31 cellular contexts compared by ENCODE assay signal in genomic region chr2:229163893-229164292, GRCh38.
"Had no signal": no experiment of that assay in that cellular context is flagged by ENCODE, and none has a peak within 500 bp of the region (broad histone marks: within the 10 kb centered on the region; RNA-seq: fewer than 3 reads in every experiment).

No MANE protein-coding gene starts in this region.

- H3K9me3 ChIP-seq: ascending aorta, esophagus muscularis mucosa, gastrocnemius medialis had no signal

- H3K27me3 Mint-ChIP-seq: activated B cell treated with CpG ODN at 0.5 μM for 24 hours; activated CD4-positive, alpha-beta memory T cell treated with anti-CD3 and anti-CD28 coated beads, Interleukin-2, amount 10 ng/mL, durations not matched to agents 7 days and 5 days; activated naive CD4-positive, alpha-beta T cell treated with anti-CD3 and anti-CD28 coated beads, Interleukin-2, amount 10 ng/mL, durations not matched to agents 7 days and 5 days; activated naive CD8-positive, alpha-beta T cell treated with anti-CD3 and anti-CD28 coated beads, Interleukin-2, amount 10 ng/mL, durations not matched to agents 7 days and 5 days; activated T-cell treated with anti-CD3 and anti-CD28 coated beads, Interleukin-2, amount 50 U/mL, for 24 hours; effector memory CD8-positive, alpha-beta T cell; T-helper 17 cell had no signal

- H3K36me3 Mint-ChIP-seq: activated naive CD4-positive, alpha-beta T cell treated with anti-CD3 and anti-CD28 coated beads, Interleukin-2, amount 10 ng/mL, durations not matched to agents 7 days and 5 days; activated naive CD4-positive, alpha-beta T cell treated with anti-CD3 and anti-CD28 coated beads, Interleukin-2, amount 50 U/mL, for 72 hours; activated naive CD8-positive, alpha-beta T cell treated with anti-CD3 and anti-CD28 coated beads, Interleukin-2, amount 10 ng/mL, durations not matched to agents 7 days and 5 days had no signal

- H3K4me3 ChIP-seq: ascending aorta, esophagus muscularis mucosa, gastrocnemius medialis had no signal

- H3K4me1 ChIP-seq: esophagus muscularis mucosa, foreskin keratinocyte had no signal

- H3K27ac ChIP-seq: brain microvascular endothelial cell, esophagus muscularis mucosa, foreskin keratinocyte, WERI-Rb-1 had no signal

- DNase-seq: activated B cell treated with CpG ODN at 0.5 μM for 24 hours; activated CD4-positive, alpha-beta memory T cell treated with anti-CD3 and anti-CD28 coated beads, Interleukin-2, amount 10 ng/mL, durations not matched to agents 7 days and 5 days; activated CD4-positive, alpha-beta T cell treated with anti-CD3 and anti-CD28 coated beads for 48 hours; activated CD8-positive, alpha-beta memory T cell treated with anti-CD3 and anti-CD28 coated beads, Interleukin-2, amount 50 U/mL, for 48 hours; activated gamma-delta T cell; activated naive CD4-positive, alpha-beta T cell; activated naive CD4-positive, alpha-beta T cell treated with anti-CD3 and anti-CD28 coated beads, Interleukin-2, amount 10 ng/mL, durations not matched to agents 7 days and 5 days; activated naive CD8-positive, alpha-beta T cell treated with anti-CD3 and anti-CD28 coated beads, Interleukin-2, amount 10 ng/mL, durations not matched to agents 7 days and 5 days; activated T-cell treated with anti-CD3 and anti-CD28 coated beads for 4 hours; activated T-cell treated with anti-CD3 and anti-CD28 coated beads, Interleukin-2, amount 50 U/mL, for 24 hours; activated T-cell treated with anti-CD3 and anti-CD28 coated beads, Interleukin-2, amount 50 U/mL, for 72 hours; brain microvascular endothelial cell; caudate nucleus; cortex of kidney; dermis blood vessel endothelial cell; effector CD4-positive, alpha-beta T cell; effector memory CD8-positive, alpha-beta T cell; erythroblast; foreskin keratinocyte; gastrocnemius medialis; glutamatergic neuron; T-helper 1 cell; T-helper 17 cell; T1000; WERI-Rb-1 had no signal

- FAIRE-seq: colon had no signal

- H3K27me3 ChIP-seq: ascending aorta, brain microvascular endothelial cell, esophagus muscularis mucosa, foreskin keratinocyte, gastrocnemius medialis had no signal

- ATAC-seq: activated CD4-positive, CD25-positive, alpha-beta regulatory T cell treated with anti-CD3 and anti-CD28 coated beads, Interleukin-2, amount 50 U/mL, for 24 hours; activated naive CD4-positive, alpha-beta T cell treated with anti-CD3 and anti-CD28 coated beads, Interleukin-2, amount 50 U/mL, for 72 hours; activated T-cell treated with anti-CD3 and anti-CD28 coated beads, Interleukin-2, amount 50 U/mL, for 72 hours; effector memory CD8-positive, alpha-beta T cell; gastrocnemius medialis; T-helper 17 cell had no signal

- H3K9me3 Mint-ChIP-seq: activated CD4-positive, alpha-beta memory T cell treated with anti-CD3 and anti-CD28 coated beads, Interleukin-2, amount 10 ng/mL, durations not matched to agents 7 days and 5 days; activated naive CD4-positive, alpha-beta T cell treated with anti-CD3 and anti-CD28 coated beads, Interleukin-2, amount 10 ng/mL, durations not matched to agents 7 days and 5 days; activated naive CD8-positive, alpha-beta T cell treated with anti-CD3 and anti-CD28 coated beads, Interleukin-2, amount 10 ng/mL, durations not matched to agents 7 days and 5 days; activated T-cell treated with anti-CD3 and anti-CD28 coated beads, Interleukin-2, amount 50 U/mL, for 72 hours; T-helper 2 cell treated with Interferon-gamma antibody and Interleukin-4, amounts not matched to agents 5 μg/mL and 100 μg/mL, for 36 hours had no signal

- H3K4me1 Mint-ChIP-seq: activated B cell treated with CpG ODN at 0.5 μM for 24 hours; activated CD4-positive, alpha-beta memory T cell treated with anti-CD3 and anti-CD28 coated beads, Interleukin-2, amount 10 ng/mL, durations not matched to agents 7 days and 5 days; activated naive CD4-positive, alpha-beta T cell treated with anti-CD3 and anti-CD28 coated beads, Interleukin-2, amount 10 ng/mL, durations not matched to agents 7 days and 5 days; activated naive CD8-positive, alpha-beta T cell treated with anti-CD3 and anti-CD28 coated beads, Interleukin-2, amount 10 ng/mL, durations not matched to agents 7 days and 5 days; T-helper 17 cell had no signal

- H3K36me3 ChIP-seq: ascending aorta, brain microvascular endothelial cell, esophagus muscularis mucosa, gastrocnemius medialis, WERI-Rb-1 had no signal

- H3K27ac Mint-ChIP-seq: activated B cell treated with CpG ODN at 0.5 μM for 24 hours; activated CD4-positive, alpha-beta memory T cell treated with anti-CD3 and anti-CD28 coated beads, Interleukin-2, amount 10 ng/mL, durations not matched to agents 7 days and 5 days; activated naive CD4-positive, alpha-beta T cell treated with anti-CD3 and anti-CD28 coated beads, Interleukin-2, amount 10 ng/mL, durations not matched to agents 7 days and 5 days; activated naive CD4-positive, alpha-beta T cell treated with anti-CD3 and anti-CD28 coated beads, Interleukin-2, amount 50 U/mL, for 72 hours; activated naive CD8-positive, alpha-beta T cell treated with anti-CD3 and anti-CD28 coated beads, Interleukin-2, amount 10 ng/mL, durations not matched to agents 7 days and 5 days; activated T-cell treated with anti-CD3 and anti-CD28 coated beads, Interleukin-2, amount 50 U/mL, for 24 hours; activated T-cell treated with anti-CD3 and anti-CD28 coated beads, Interleukin-2, amount 50 U/mL, for 72 hours; effector memory CD8-positive, alpha-beta T cell; T-helper 17 cell; T-helper 2 cell treated with Interferon-gamma antibody and Interleukin-4, amounts not matched to agents 5 μg/mL and 100 μg/mL, for 36 hours had no signal

- H3K4me3 Mint-ChIP-seq: activated B cell treated with CpG ODN at 0.5 μM for 24 hours; activated CD4-positive, alpha-beta memory T cell treated with anti-CD3 and anti-CD28 coated beads, Interleukin-2, amount 10 ng/mL, durations not matched to agents 7 days and 5 days; activated naive CD4-positive, alpha-beta T cell treated with anti-CD3 and anti-CD28 coated beads, Interleukin-2, amount 10 ng/mL, durations not matched to agents 7 days and 5 days; activated naive CD8-positive, alpha-beta T cell treated with anti-CD3 and anti-CD28 coated beads, Interleukin-2, amount 10 ng/mL, durations not matched to agents 7 days and 5 days; activated T-cell treated with anti-CD3 and anti-CD28 coated beads, Interleukin-2, amount 50 U/mL, for 24 hours; activated T-cell treated with anti-CD3 and anti-CD28 coated beads, Interleukin-2, amount 50 U/mL, for 72 hours; effector memory CD8-positive, alpha-beta T cell; T-helper 17 cell; T-helper 2 cell treated with Interferon-gamma antibody and Interleukin-4, amounts not matched to agents 5 μg/mL and 100 μg/mL, for 36 hours had no signal
